31 cellular contexts compared by ENCODE assay signal in genomic region chr10:43981696-43982095, GRCh38.
"Had no signal": no experiment of that assay in that cellular context is flagged by ENCODE, and none has a peak within 500 bp of the region (broad histone marks: within the 10 kb centered on the region; RNA-seq: fewer than 3 reads in every experiment).

No MANE protein-coding gene starts in this region.

- H3K36me3 ChIP-seq: brain microvascular endothelial cell, esophagus muscularis mucosa, gastrocnemius medialis, heart right ventricle, WERI-Rb-1 had no signal

- H3K79me2 ChIP-seq: hepatocyte had no signal

- H3K4me3 ChIP-seq: coronary artery, dorsolateral prefrontal cortex, esophagus muscularis mucosa, gastrocnemius medialis, heart right ventricle, hepatocyte had no signal

- H3K9me3 ChIP-seq: esophagus muscularis mucosa, gastrocnemius medialis, heart right ventricle had no signal

- H2AFZ ChIP-seq: hepatocyte had no signal

- H3K4me3 Mint-ChIP-seq: activated B cell treated with CpG ODN at 0.5 μM for 24 hours; activated CD8-positive, alpha-beta T cell treated with anti-CD3 and anti-CD28 coated beads for 36 hours; activated naive CD8-positive, alpha-beta T cell; central memory CD8-positive, alpha-beta T cell; dendritic cell treated with granulocyte-macrophage colony-stimulating factor and Interleukin-4, amounts not matched to agents 40 ng/mL and 50 ng/mL, for 4 days; endodermal cell; T-helper 1 cell treated with Interleukin-12 subunit alpha and Interleukin-12 subunit beta and Interleukin-4 antibody, amounts not matched to agents 30 μg/mL and 1 μg/mL, for 36 hours; T-helper 2 cell treated with Interferon-gamma antibody and Interleukin-4, amounts not matched to agents 5 μg/mL and 100 μg/mL, for 36 hours had no signal

- H3K27me3 ChIP-seq: brain microvascular endothelial cell, dorsolateral prefrontal cortex, esophagus muscularis mucosa, foreskin keratinocyte, gastrocnemius medialis, heart right ventricle, hepatocyte had no signal

- DNase-seq: activated B cell treated with CpG ODN at 0.5 μM for 24 hours; activated CD4-positive, alpha-beta T cell treated with anti-CD3 and anti-CD28 coated beads for 48 hours; activated CD4-positive, alpha-beta T cell treated with anti-CD3 and anti-CD28 coated beads, Interleukin-2, amount 50 U/mL, for 1 hour; activated CD4-positive, alpha-beta T cell treated with anti-CD3 and anti-CD28 coated beads, Interleukin-2, amount 50 U/mL, for 48 hours; activated CD8-positive, alpha-beta T cell treated with anti-CD3 and anti-CD28 coated beads for 36 hours; activated effector memory CD4-positive, alpha-beta T cell treated with Interleukin-2 at 50 U/mL for 16 hours; activated gamma-delta T cell treated with Interleukin-2 at 50 U/mL for 16 hours; activated naive CD4-positive, alpha-beta T cell treated with anti-CD3 and anti-CD28 coated beads, Interleukin-2, amount 50 U/mL, for 16 hours; activated naive CD4-positive, alpha-beta T cell treated with Interleukin-2 at 50 U/mL for 16 hours; activated T-cell treated with anti-CD3 and anti-CD28 coated beads, Interleukin-2, amount 50 U/mL, for 48 hours; amniotic stem cell; anterior cingulate cortex; dorsolateral prefrontal cortex; effector memory CD4-positive, alpha-beta T cell; endodermal cell; foreskin keratinocyte; gastrocnemius medialis; heart right ventricle; T1000; WERI-Rb-1 had no signal

- H3K9me3 Mint-ChIP-seq: activated CD8-positive, alpha-beta T cell treated with anti-CD3 and anti-CD28 coated beads for 36 hours; central memory CD8-positive, alpha-beta T cell; dendritic cell treated with granulocyte-macrophage colony-stimulating factor and Interleukin-4, amounts not matched to agents 40 ng/mL and 50 ng/mL, for 4 days; endodermal cell; T-helper 1 cell treated with Interleukin-12 subunit alpha and Interleukin-12 subunit beta and Interleukin-4 antibody, amounts not matched to agents 30 μg/mL and 1 μg/mL, for 36 hours; T-helper 2 cell treated with Interferon-gamma antibody and Interleukin-4, amounts not matched to agents 5 μg/mL and 100 μg/mL, for 36 hours had no signal

- H3K27ac Mint-ChIP-seq: activated B cell treated with CpG ODN at 0.5 μM for 24 hours; activated CD8-positive, alpha-beta T cell treated with anti-CD3 and anti-CD28 coated beads for 36 hours; activated naive CD8-positive, alpha-beta T cell; dendritic cell treated with granulocyte-macrophage colony-stimulating factor and Interleukin-4, amounts not matched to agents 40 ng/mL and 50 ng/mL, for 4 days; endodermal cell; T-helper 1 cell treated with Interleukin-12 subunit alpha and Interleukin-12 subunit beta and Interleukin-4 antibody, amounts not matched to agents 30 μg/mL and 1 μg/mL, for 36 hours; T-helper 2 cell treated with Interferon-gamma antibody and Interleukin-4, amounts not matched to agents 5 μg/mL and 100 μg/mL, for 36 hours had no signal

- ATAC-seq: activated CD8-positive, alpha-beta T cell treated with anti-CD3 and anti-CD28 coated beads for 36 hours; foreskin keratinocyte; gastrocnemius medialis; heart right ventricle had no signal

- H3K27me3 Mint-ChIP-seq: activated B cell treated with CpG ODN at 0.5 μM for 24 hours; activated CD8-positive, alpha-beta T cell treated with anti-CD3 and anti-CD28 coated beads for 36 hours; activated naive CD8-positive, alpha-beta T cell; central memory CD8-positive, alpha-beta T cell had no signal

- H3K4me1 ChIP-seq: foreskin keratinocyte, gastrocnemius medialis had no signal

- H3K4me1 Mint-ChIP-seq: activated B cell treated with CpG ODN at 0.5 μM for 24 hours; central memory CD8-positive, alpha-beta T cell; endodermal cell had no signal

- FAIRE-seq: astrocyte, bronchial epithelial cell had no signal

- H3K4me2 ChIP-seq: hepatocyte had no signal

- H3K36me3 Mint-ChIP-seq: activated naive CD8-positive, alpha-beta T cell had no signal

- H3K27ac ChIP-seq: brain microvascular endothelial cell, coronary artery, dorsolateral prefrontal cortex, esophagus muscularis mucosa, foreskin keratinocyte, gastrocnemius medialis, hepatocyte, WERI-Rb-1 had no signal
